14 cellular contexts compared by ENCODE assay signal in genomic region chr1:179968994-179969919, GRCh38. TPM values are rescaled to one million over a fixed set of nuclear protein-coding genes. Genes with fewer than 3 reads are reported as not detected.
DNase-seq lines count a peak whose midpoint lies in the region; ATAC-seq and TF ChIP-seq lines count a peak whose summit lies in the region.
"Had no signal": no experiment of that assay in that cellular context is flagged by ENCODE, and none has a peak within 500 bp of the region (broad histone marks: within the 10 kb centered on the region; RNA-seq: fewer than 3 reads in every experiment).

No MANE protein-coding gene starts in this region.

- H3K9me3 ChIP-seq in mammary epithelial cell (replicated peaks; ENCODE audit: insufficient read depth, low read length) (no peaks in the 10 kb centered on the region), upper lobe of left lung (peaks cover 0 to 8% (median 0%) of the 10 kb centered on the region in 4 donors)
- H3K9me3 ChIP-seq in naive thymus-derived CD4-positive, alpha-beta T cell (ENCODE audit: control insufficient read depth in 2 of 3, low read length in 3 of 3) = no peaks in the 10 kb centered on the region
- H3K9me3 ChIP-seq: SJSA1 had no signal

- H3K27ac ChIP-seq in mammary epithelial cell (ENCODE audit: insufficient read depth, low read depth, low read length) (no peak overlapping the region), upper lobe of left lung (peak overlapping the region; percentile 59 to 84 (median 80))
- H3K27ac ChIP-seq in naive thymus-derived CD4-positive, alpha-beta T cell (ENCODE audit: low read depth, low read length) = no peak overlapping the region
- H3K27ac ChIP-seq: epithelial cell of prostate, SJSA1 had no signal

- H3K27me3 ChIP-seq in mammary epithelial cell (ENCODE audit: insufficient read depth, low read length) = no peaks in the 10 kb centered on the region
- no peaks in the 10 kb centered on the region for H3K27me3 ChIP-seq in naive thymus-derived CD4-positive, alpha-beta T cell (ENCODE audit: control insufficient read depth in 2 of 2, insufficient read depth in 2 of 2, low read length in 2 of 2)
- no peaks in the 10 kb centered on the region for H3K27me3 ChIP-seq in upper lobe of left lung
- H3K27me3 ChIP-seq: ovary, SJSA1 had no signal

- dilution Hi-C loops in mammary epithelial cell (cut with HindIII; ENCODE audit: low sequenced_read_pairs) = loop anchor here (5.0 kb wide), 1 partner anchor 68 kb away; no protein-coding TSS in a partner anchor

- peaks cover 96% of the 10 kb centered on the region for H3K79me2 ChIP-seq in mammary epithelial cell (ENCODE audit: insufficient read depth, low read length)

- no peak overlapping the region for H3K4me3 ChIP-seq in mammary epithelial cell (replicated peaks in 1 of 3; ENCODE audit: insufficient read depth in 1 of 3, low read depth in 2 of 3, low read length in 3 of 3)
- H3K4me3 ChIP-seq in naive thymus-derived CD4-positive, alpha-beta T cell (ENCODE audit: low read length) = no peak overlapping the region
- H3K4me3 ChIP-seq in upper lobe of left lung = no peak overlapping the region
- H3K4me3 ChIP-seq: ovary, SJSA1 had no signal

- TF ChIP-seq CTCF in MCF 10A (IDR thresholded peaks at IDR 0.05; ENCODE audit: unreplicated experiment) = no peak
- no peak for TF ChIP-seq CTCF in mammary epithelial cell (conservative IDR thresholded peaks at IDR 0.05 in 1 of 2, IDR thresholded peaks at IDR 0.05 in 1 of 2; ENCODE audit: extremely low read depth in 1 of 2, insufficient read depth in 1 of 2, low read depth in 1 of 2, low read length in 2 of 2)
- no peak for TF ChIP-seq CTCF in upper lobe of left lung (IDR thresholded peaks at IDR 0.05)
- no peak for TF ChIP-seq CTCF in GM10266 (IDR thresholded peaks at IDR 0.05; ENCODE audit: control insufficient read depth, insufficient read depth, low read depth, missing control alignments)

- H2AFZ ChIP-seq in mammary epithelial cell (ENCODE audit: low read depth, low read length) = no peak overlapping the region

- TF ChIP-seq POLR2A in upper lobe of left lung (IDR thresholded peaks at IDR 0.05) = no peak

- H3K27me3 Mint-ChIP-seq in MCF 10A (ENCODE audit: insufficient read depth, unreplicated experiment) = no peaks in the 10 kb centered on the region
- no peaks in the 10 kb centered on the region for H3K27me3 Mint-ChIP-seq in dendritic cell treated with granulocyte-macrophage colony-stimulating factor and Interleukin-4, amounts not matched to agents 40 ng/mL and 50 ng/mL, for 4 days
- no peaks in the 10 kb centered on the region for H3K27me3 Mint-ChIP-seq in naive thymus-derived CD4-positive, alpha-beta T cell
- H3K27me3 Mint-ChIP-seq: activated naive CD4-positive, alpha-beta T cell treated with anti-CD3 and anti-CD28 coated beads, Interleukin-2, amount 50 U/mL, for 24 hours had no signal

- no peak overlapping the region for H3K9ac ChIP-seq in mammary epithelial cell (ENCODE audit: insufficient read depth, low read length)

- BruUV-seq in MCF 10A (replicated peaks; lab: Mats Ljungman, UMichigan) = no TSS peak
- BruUV-seq in mammary epithelial cell (replicated peaks; lab: Mats Ljungman, UMichigan) = no TSS peak

- 94% methylated on average over 8 of the region's 8 CpGs for WGBS in mammary epithelial cell (ENCODE audit: low coverage, missing lambda C conversion rate)
- WGBS in upper lobe of left lung, 2 donors = 73 to 74% methylated on average over 8 of the region's 8 CpGs

- peak overlapping the region; percentile 13 for H3K4me3 Mint-ChIP-seq in MCF 10A (ENCODE audit: unreplicated experiment)
- no peak overlapping the region for H3K4me3 Mint-ChIP-seq in dendritic cell treated with granulocyte-macrophage colony-stimulating factor and Interleukin-4, amounts not matched to agents 40 ng/mL and 50 ng/mL, for 4 days
- H3K4me3 Mint-ChIP-seq in naive thymus-derived CD4-positive, alpha-beta T cell = peak overlapping the region in 9 of 10 donors; percentile 34 to 73 (median 52)
- H3K4me3 Mint-ChIP-seq: activated naive CD4-positive, alpha-beta T cell treated with anti-CD3 and anti-CD28 coated beads, Interleukin-2, amount 50 U/mL, for 24 hours had no signal

- no peak for TF ChIP-seq EP300 in upper lobe of left lung (IDR thresholded peaks at IDR 0.05)

- H3K4me1 ChIP-seq in mammary epithelial cell (ENCODE audit: insufficient read depth, low read length) = no peaks in the 10 kb centered on the region
- peaks cover 11 to 22% of the 10 kb centered on the region in 2 donors for H3K4me1 ChIP-seq in naive thymus-derived CD4-positive, alpha-beta T cell (ENCODE audit: control insufficient read depth in 2 of 2, insufficient read depth in 2 of 2, low read length in 2 of 2)
- peaks cover 28 to 47% (median 37%) of the 10 kb centered on the region in 4 donors for H3K4me1 ChIP-seq in upper lobe of left lung
- H3K4me1 ChIP-seq: SJSA1 had no signal

- no peak overlapping the region for H3K4me2 ChIP-seq in mammary epithelial cell (ENCODE audit: insufficient read depth, low read depth, low read length)

- no peaks in the 10 kb centered on the region for H4K20me1 ChIP-seq in mammary epithelial cell (ENCODE audit: insufficient read depth, low read length)

- POLR2A ChIA-PET in MCF 10A (lab: Yijun Ruan, JAX) = interaction anchor here (0.6 to 1.9 kb wide), 5 partner anchors 9 to 55 kb away, joined by 3 to 15 read pairs (median 5); partner anchors contain the start of gene CEP350
- POLR2A ChIA-PET in naive thymus-derived CD4-positive, alpha-beta T cell (lab: Charles Lee) = interaction anchor here (1.0 kb wide), 1 partner anchor 15 kb away, joined by 3 read pairs; the partner anchor contains the start of gene CEP350

- CTCF ChIA-PET in MCF 10A (lab: Yijun Ruan, JAX) = interaction anchor here (0.9 kb wide), 1 partner anchor 15 kb away, joined by 5 read pairs; no protein-coding TSS in a partner anchor
- CTCF ChIA-PET in mammary epithelial cell (lab: Charles Lee; ENCODE audit: low non-redundant PET) = no interaction called here
- CTCF ChIA-PET in naive thymus-derived CD4-positive, alpha-beta T cell (lab: Charles Lee) = interaction anchor here (0.6 to 1.2 kb wide), 2 partner anchors 27 to 36 kb away, joined by 3 read pairs; no protein-coding TSS in a partner anchor

- intact Hi-C loops in MCF 10A (cut with micrococcal nuclease) = no loop called here
- intact Hi-C loops in mammary epithelial cell (cut with micrococcal nuclease) = no loop called here
- intact Hi-C loops in dendritic cell treated with granulocyte-macrophage colony-stimulating factor and Interleukin-4, amounts not matched to agents 40 ng/mL and 50 ng/mL, for 4 days (cut with micrococcal nuclease) = no loop called here
- intact Hi-C loops in naive thymus-derived CD4-positive, alpha-beta T cell (cut with micrococcal nuclease) = no loop called here

- peaks cover 36% of the 10 kb centered on the region for H3K4me1 Mint-ChIP-seq in MCF 10A (ENCODE audit: insufficient read depth, unreplicated experiment)
- H3K4me1 Mint-ChIP-seq in dendritic cell treated with granulocyte-macrophage colony-stimulating factor and Interleukin-4, amounts not matched to agents 40 ng/mL and 50 ng/mL, for 4 days (ENCODE audit: low read depth) = peaks cover 51% of the 10 kb centered on the region
- H3K4me1 Mint-ChIP-seq in naive thymus-derived CD4-positive, alpha-beta T cell = peaks cover 41 to 72% (median 67%) of the 10 kb centered on the region in 7 donors

- in situ Hi-C loops in mammary epithelial cell (cut with MboI; ENCODE audit: low sequenced_read_pairs in 2 of 2) = no loop called here

- H3K36me3 ChIP-seq in mammary epithelial cell (ENCODE audit: insufficient read depth, low read length) (no peaks in the 10 kb centered on the region), upper lobe of left lung (no peaks in the 10 kb centered on the region)
- H3K36me3 ChIP-seq in naive thymus-derived CD4-positive, alpha-beta T cell (ENCODE audit: control insufficient read depth in 2 of 3, insufficient read depth in 3 of 3, low read length in 3 of 3) = peaks cover 0 to 7% (median 0%) of the 10 kb centered on the region in 3 experiments
- H3K36me3 ChIP-seq: ovary, SJSA1 had no signal

- H3K27ac Mint-ChIP-seq in MCF 10A (ENCODE audit: low read depth, unreplicated experiment) = peak overlapping the region; percentile 87
- peak overlapping the region; percentile 30 for H3K27ac Mint-ChIP-seq in dendritic cell treated with granulocyte-macrophage colony-stimulating factor and Interleukin-4, amounts not matched to agents 40 ng/mL and 50 ng/mL, for 4 days
- peak overlapping the region in 7 of 9 donors; percentile 19 to 63 (median 38) for H3K27ac Mint-ChIP-seq in naive thymus-derived CD4-positive, alpha-beta T cell
- H3K27ac Mint-ChIP-seq: activated naive CD4-positive, alpha-beta T cell treated with anti-CD3 and anti-CD28 coated beads, Interleukin-2, amount 50 U/mL, for 24 hours had no signal

- DNase-seq in MCF 10A (ENCODE audit: unreplicated experiment) (no peak), mammary epithelial cell (no peak), upper lobe of left lung (no peak), GM10266 (ENCODE audit: extremely low spot score) (no peak)
- no peak for DNase-seq in naive thymus-derived CD4-positive, alpha-beta T cell
- DNase-seq: kidney, NCI-H526, ovary had no signal

- peaks cover 8% of the 10 kb centered on the region for H3K9me3 Mint-ChIP-seq in MCF 10A (ENCODE audit: unreplicated experiment)
- H3K9me3 Mint-ChIP-seq in dendritic cell treated with granulocyte-macrophage colony-stimulating factor and Interleukin-4, amounts not matched to agents 40 ng/mL and 50 ng/mL, for 4 days = no peaks in the 10 kb centered on the region
- peaks cover 0 to 13% (median 0%) of the 10 kb centered on the region in 11 donors for H3K9me3 Mint-ChIP-seq in naive thymus-derived CD4-positive, alpha-beta T cell
- H3K9me3 Mint-ChIP-seq: activated naive CD4-positive, alpha-beta T cell treated with anti-CD3 and anti-CD28 coated beads, Interleukin-2, amount 50 U/mL, for 24 hours had no signal

- ATAC-seq in naive thymus-derived CD4-positive, alpha-beta T cell = peak; percentile 31
- peak in 1 of 2 donors; percentile 53 for ATAC-seq in upper lobe of left lung (ENCODE audit: low FRiP score in 2 of 2)
- ATAC-seq in HG03354 (IDR thresholded peaks at IDR 0.05; ENCODE audit: poor library complexity, severe bottlenecking, unreplicated experiment) = no peak
- no peak for ATAC-seq in GM18519 (IDR thresholded peaks at IDR 0.05; ENCODE audit: low FRiP score, unreplicated experiment)

- H3K36me3 Mint-ChIP-seq in MCF 10A (ENCODE audit: insufficient read depth, unreplicated experiment) = peaks cover 6% of the 10 kb centered on the region
- peaks cover 19% of the 10 kb centered on the region for H3K36me3 Mint-ChIP-seq in dendritic cell treated with granulocyte-macrophage colony-stimulating factor and Interleukin-4, amounts not matched to agents 40 ng/mL and 50 ng/mL, for 4 days (ENCODE audit: low read depth)
- peaks cover 0 to 36% (median 34%) of the 10 kb centered on the region in 5 donors for H3K36me3 Mint-ChIP-seq in naive thymus-derived CD4-positive, alpha-beta T cell

RNA-seq across cellular contexts. Expression of gene CEP350, which starts 14.6 kb away (rescaled TPM):
- total RNA-seq in MCF 10A (2022) (54.3 and 56.4 TPM in 2 replicates), mammary epithelial cell (10 to 100 TPM; 29.6 to 37.5 TPM), upper lobe of left lung (10 to 100 TPM; 42.8 to 66.5 (median 52.2) TPM)
- 5.7 TPM for polyA plus RNA-seq in mammary epithelial cell
- 36.0 TPM for polyA minus RNA-seq in mammary epithelial cell
- 10 to 100 TPM; 56.1 to 90.1 (median 64.4) TPM for total RNA-seq in naive thymus-derived CD4-positive, alpha-beta T cell
- polyA plus RNA-seq in naive thymus-derived CD4-positive, alpha-beta T cell = 10 to 100 TPM; 39.1 to 50.2 TPM

Comparison
In these comparisons a context has a peak if more than half of its experiments do, and no peak if none do; other contexts are left out.
1. H3K27ac Mint-ChIP-seq: peak in every context shown above with its lines; median percentile 87 in MCF 10A; 38 in naive thymus-derived CD4-positive, alpha-beta T cell; 30 in dendritic cell treated with granulocyte-macrophage colony-stimulating factor and Interleukin-4, amounts not matched to agents 40 ng/mL and 50 ng/mL, for 4 days.
2. H3K27ac ChIP-seq: peak in upper lobe of left lung (4 of 4); none in mammary epithelial cell (single experiment) and naive thymus-derived CD4-positive, alpha-beta T cell (single experiment).